Comparison of ENCODE assay signal across 23 cellular contexts in the genomic region with DNA sequence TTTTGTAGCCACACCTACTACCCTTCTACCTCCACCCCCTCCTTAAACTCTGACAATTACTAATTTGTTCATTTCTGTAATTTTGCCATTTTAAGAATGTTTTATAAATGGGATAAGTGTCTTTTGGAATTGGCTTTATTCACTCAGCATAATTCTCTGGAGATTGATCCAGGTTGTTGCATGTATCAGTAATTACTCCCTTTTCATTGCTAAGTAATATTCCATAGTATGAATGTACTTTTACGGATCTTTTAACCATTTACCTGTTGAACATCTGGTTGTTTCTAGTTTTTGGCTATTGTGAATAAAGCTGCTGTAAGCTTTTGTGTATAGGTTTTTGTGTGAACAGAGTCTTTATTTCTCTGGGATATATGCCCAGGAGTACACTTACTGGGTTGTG. TPM values are rescaled to one million over a fixed set of nuclear protein-coding genes. Genes with fewer than 3 reads are reported as not detected.
DNase-seq lines count a peak whose midpoint lies in the region; ATAC-seq, FAIRE-seq and TF ChIP-seq lines count a peak whose summit lies in the region.
"Had no signal": no experiment of that assay in that cellular context is flagged by ENCODE, and none has a peak within 500 bp of the region (broad histone marks: within the 10 kb centered on the region; RNA-seq: fewer than 3 reads in every experiment).

No MANE protein-coding gene starts in this region.

- H3K4me3 ChIP-seq in HEK293 (ENCODE audit: low read depth, low read length) (no peak overlapping the region), K562 (no peak overlapping the region)
- H3K4me3 ChIP-seq: BLaER1, GM12878, GM23338, HAP-1 had no signal

- no peak for TF ChIP-seq POLR2A in K562 (conservative IDR thresholded peaks at IDR 0.05)

- no peak overlapping the region for H3K4me3 Mint-ChIP-seq in Calu3 (ENCODE audit: low read depth, unreplicated experiment)
- peak overlapping the region; percentile 28 for H3K4me3 Mint-ChIP-seq in neural crest cell
- H3K4me3 Mint-ChIP-seq: B cell; CD8-positive, alpha-beta T cell; GM23338 had no signal

- no peak overlapping the region for H3K4me2 ChIP-seq in K562 (ENCODE audit: insufficient read depth, low read length)
- H3K4me2 ChIP-seq: BLaER1, GM23338 had no signal

- FAIRE-seq in K562 (lab: Jason Lieb, UNC) = no peak
- FAIRE-seq: A204.1, GM12878, H54 had no signal

- no peaks in the 10 kb centered on the region for H3K27me3 Mint-ChIP-seq in Calu3 (ENCODE audit: unreplicated experiment)
- no peaks in the 10 kb centered on the region for H3K27me3 Mint-ChIP-seq in neural crest cell (ENCODE audit: low read depth)
- H3K27me3 Mint-ChIP-seq: B cell; CD4-positive, CD25-positive, alpha-beta regulatory T cell had no signal

- H3K27ac ChIP-seq in HEK293 (ENCODE audit: extremely low read depth, low read depth, low read length) (no peak overlapping the region), K562 (ENCODE audit: extremely low read depth, low read depth, low read length) (no peak overlapping the region)
- H3K27ac ChIP-seq: 22Rv1, BLaER1, C4-2B had no signal

- no peaks in the 10 kb centered on the region for H3K9me1 ChIP-seq in K562 (ENCODE audit: control insufficient read depth, insufficient read depth, low read length)

- H3K36me3 ChIP-seq in HEK293 (ENCODE audit: control insufficient read depth in 2 of 2, insufficient read depth in 1 of 2, low read length in 2 of 2) = peaks cover 0 to 3% of the 10 kb centered on the region in 2 experiments; a peak in 1 of 3 replicates
- H3K36me3 ChIP-seq in K562 (ENCODE audit: control insufficient read depth, insufficient read depth, low read length) = no peaks in the 10 kb centered on the region
- H3K36me3 ChIP-seq: HAP-1 had no signal

- in situ Hi-C loops in K562 (cut with MboI) = no loop called here

- H4K20me1 ChIP-seq in K562 (replicated peaks; ENCODE audit: control insufficient read depth, insufficient read depth, low read length) = no peaks in the 10 kb centered on the region

- H3K36me3 Mint-ChIP-seq in Calu3 (ENCODE audit: insufficient read depth, unreplicated experiment) (peaks cover 20% of the 10 kb centered on the region), neural crest cell (ENCODE audit: low read depth) (peaks cover 52% of the 10 kb centered on the region)

- H3K79me2 ChIP-seq in K562 (ENCODE audit: control insufficient read depth, insufficient read depth, low read length) = peaks cover 30% of the 10 kb centered on the region

- H3K9ac ChIP-seq in K562 (ENCODE audit: insufficient read depth in 1 of 2, low read depth in 2 of 2, low read length in 2 of 2) = no peak overlapping the region
- H3K9ac ChIP-seq: BLaER1 had no signal

- H3K4me1 Mint-ChIP-seq in Calu3 (ENCODE audit: low read depth, unreplicated experiment) = peaks cover 29% of the 10 kb centered on the region
- peaks cover 26% of the 10 kb centered on the region for H3K4me1 Mint-ChIP-seq in neural crest cell

- H3K27me3 ChIP-seq in K562 (ENCODE audit: control insufficient read depth in 2 of 2, insufficient read depth in 2 of 2, low read length in 2 of 2) = no peaks in the 10 kb centered on the region
- H3K27me3 ChIP-seq: BLaER1 had no signal

- no TSS peak for BruUV-seq in Calu3 (replicated peaks; lab: Mats Ljungman, UMichigan)
- no TSS peak for BruUV-seq in K562 (replicated peaks; lab: Mats Ljungman, UMichigan)

- H2AFZ ChIP-seq in K562 (ENCODE audit: low read depth, low read length) = no peak overlapping the region
- H2AFZ ChIP-seq: GM23338 had no signal

- 75% methylated on average over 1 of the region's 1 CpG for WGBS in K562 (ENCODE audit: insufficient coverage, low coverage, missing lambda C conversion rate)

- POLR2A ChIA-PET in HEK293 (lab: Yijun Ruan, JAX) (no interaction called here), K562 (lab: Yijun Ruan, JAX) (no interaction called here), GM10248 (lab: Yijun Ruan, JAX) (no interaction called here)

- DNase-seq in Calu3 (no peak), K562 (ENCODE audit: extremely low read depth in 1 of 4, low spot score in 3 of 4) (no peak), neural crest cell (ENCODE audit: low read depth, low spot score) (no peak), GM10248 (ENCODE audit: extremely low spot score) (no peak), GM03348 (ENCODE audit: low spot score) (no peak)
- DNase-seq: Caco-2; CD4-positive, CD25-positive, alpha-beta regulatory T cell; CD8-positive, alpha-beta T cell; DMS53; DMS79 treated with DMSO at 0.1 percent for 48 hours; GF-D8 had no signal

- TF ChIP-seq CTCF in Calu3 (IDR thresholded peaks at IDR 0.05; ENCODE audit: unreplicated experiment) (no peak), HEK293 (tag by site-specific recombination; IDR thresholded peaks at IDR 0.05) (no peak), K562 (IDR thresholded peaks at IDR 0.05 in 2 of 3, conservative IDR thresholded peaks at IDR 0.05 in 1 of 3; ENCODE audit: insufficient read depth in 2 of 3, low read depth in 1 of 3, low read length in 3 of 3) (no peak), neural crest cell (conservative IDR thresholded peaks at IDR 0.05) (no peak), GM10248 (IDR thresholded peaks at IDR 0.05; ENCODE audit: control extremely low read depth, extremely low read depth, low read depth, missing control alignments) (no peak)

- no peak for TF ChIP-seq RAD21 in K562 (CRISPR knock-in tag; conservative IDR thresholded peaks at IDR 0.05 in 1 of 2, IDR thresholded peaks at IDR 0.05 in 1 of 2)

- H3K9me3 ChIP-seq in HEK293 (ENCODE audit: control insufficient read depth, insufficient read depth, low read depth, low read length) (no peaks in the 10 kb centered on the region), K562 (replicated peaks; ENCODE audit: control insufficient read depth, insufficient read depth, low read depth, low read length) (0 out of 2 replicates have a peak, but pooled peaks cover 6% of the 10 kb centered on the region)
- H3K9me3 ChIP-seq: Caco-2 had no signal

- no peak for TF ChIP-seq EP300 in K562 (IDR thresholded peaks at IDR 0.05; ENCODE audit: low read length)

- H3K27ac Mint-ChIP-seq in Calu3 (ENCODE audit: unreplicated experiment) = peak overlapping the region; percentile 37
- H3K27ac Mint-ChIP-seq in neural crest cell (ENCODE audit: unreplicated experiment) = no peak overlapping the region
- H3K27ac Mint-ChIP-seq: CD4-positive, CD25-positive, alpha-beta regulatory T cell; CD8-positive, alpha-beta T cell; GM23338 had no signal

- CTCF ChIA-PET in Calu3 (lab: Charles Lee) = no interaction called here
- CTCF ChIA-PET in HEK293 (lab: Yijun Ruan, JAX) = no interaction called here
- CTCF ChIA-PET in K562 (lab: Yijun Ruan, JAX; ENCODE audit: low intra/inter-chr PET ratio) = no interaction called here
- CTCF ChIA-PET in GM10248 (lab: Yijun Ruan, JAX) = interaction anchor here (0.6 kb wide), 1 partner anchor 178 kb away, joined by 3 read pairs; no protein-coding TSS in a partner anchor

- peaks cover 12% of the 10 kb centered on the region for H3K9me3 Mint-ChIP-seq in Calu3 (ENCODE audit: low read depth, unreplicated experiment)
- peaks cover 28% of the 10 kb centered on the region for H3K9me3 Mint-ChIP-seq in neural crest cell

- intact Hi-C loops in Calu3 (cut with micrococcal nuclease; ENCODE audit: unreplicated experiment) = no loop called here
- intact Hi-C loops in K562 (cut with micrococcal nuclease) = no loop called here

- H3K4me1 ChIP-seq in HEK293 (ENCODE audit: control insufficient read depth, insufficient read depth, low read length) (no peaks in the 10 kb centered on the region; the same call in 1 of the 2 replicates), K562 (replicated peaks in 1 of 2; ENCODE audit: control insufficient read depth in 2 of 2, insufficient read depth in 2 of 2, low read length in 2 of 2) (peaks cover 13 to 17% of the 10 kb centered on the region in 2 experiments; a peak in 4 of 5 replicates)

- no peak for ATAC-seq in K562
- no peak for ATAC-seq in GM21825 (IDR thresholded peaks at IDR 0.05; ENCODE audit: unreplicated experiment)
- no peak for ATAC-seq in GM21737 (IDR thresholded peaks at IDR 0.05; ENCODE audit: unreplicated experiment)
- ATAC-seq: CD8-positive, alpha-beta T cell; GM12878; GM23338 had no signal

TF ChIP-seq in HEK293, 187 proteins besides CTCF, POLR2A, EP300 and RAD21 (continues in another document):
- no peak for TF ChIP-seq ZBTB8A (tag by site-specific recombination; IDR thresholded peaks at IDR 0.05)

TF ChIP-seq in K562, 482 proteins besides CTCF, POLR2A, EP300 and RAD21 (continues in another document):
- TF ChIP-seq BCOR (IDR thresholded peaks at IDR 0.05) = peak; percentile 64

RNA-seq across cellular contexts. Expression of a gene that starts 4.1 kb away (rescaled TPM):
- total RNA-seq in Calu3 (2022) (105 and 137 TPM in 2 replicates), K562 (2014; rRNA removed) (23.4 and 26.3 TPM in 2 replicates), K562 (2014; rRNA removed; fragmentation: Illumina TruSeq; extraction: Trizol) (54.1 and 64.5 TPM in 2 replicates), K562 (2015; rRNA removed; fragmentation: Illumina TruSeq; extraction: Trizol) (44.8 and 48.8 TPM in 2 replicates), K562 (2021) (49.6 and 53.0 TPM in 2 replicates), neural crest cell (92.3 and 93.5 TPM in 2 replicates)
- total RNA-seq in K562 (2011; cell fraction: chromatin; rRNA removed; ENCODE audit: low replicate concordance) = 11.9 and 27.4 TPM in 2 replicates
- total RNA-seq in K562 (2011; cell fraction: nucleolus; rRNA removed) = 9.7 and 13.2 TPM in 2 replicates
- 30.3 and 39.2 TPM in 2 replicates for total RNA-seq in K562 (2011; cell fraction: nucleoplasm; rRNA removed)
- polyA plus RNA-seq in K562 (2011; rRNA removed) (36.6 and 42.8 TPM in 2 replicates), K562 (2014; fragmentation: Illumina TruSeq; extraction: Trizol) (35.4 and 40.2 TPM in 2 replicates), K562 (2014; fragmentation: Nextera tagmentation; extraction: Ambion mirVana) (10 to 100 TPM; 14.4 to 16.0 TPM), K562 (2014; rRNA removed) (20.5 and 22.4 TPM in 2 replicates)
- polyA plus RNA-seq in K562 (2011; cell fraction: cytosol; rRNA removed) = 5.4 and 19.0 TPM in 2 replicates
- polyA plus RNA-seq in K562 (2011; cell fraction: nucleus; rRNA removed) = 3.5 and 10.8 TPM in 2 replicates
- 24.7 and 29.4 TPM in 2 replicates for polyA plus RNA-seq in K562 (2012)
- 67.7 and 99.4 TPM in 2 replicates for polyA minus RNA-seq in K562 (2011; rRNA and poly(A)+ RNA removed)
- 22.2 and 26.7 TPM in 2 replicates for polyA minus RNA-seq in K562 (2011; cell fraction: cytosol; rRNA and poly(A)+ RNA removed)
- polyA minus RNA-seq in K562 (2011; cell fraction: nucleus; rRNA and poly(A)+ RNA removed) = 9.6 and 21.9 TPM in 2 replicates
